8 cellular contexts compared by ENCODE assay signal in the genomic region with DNA sequence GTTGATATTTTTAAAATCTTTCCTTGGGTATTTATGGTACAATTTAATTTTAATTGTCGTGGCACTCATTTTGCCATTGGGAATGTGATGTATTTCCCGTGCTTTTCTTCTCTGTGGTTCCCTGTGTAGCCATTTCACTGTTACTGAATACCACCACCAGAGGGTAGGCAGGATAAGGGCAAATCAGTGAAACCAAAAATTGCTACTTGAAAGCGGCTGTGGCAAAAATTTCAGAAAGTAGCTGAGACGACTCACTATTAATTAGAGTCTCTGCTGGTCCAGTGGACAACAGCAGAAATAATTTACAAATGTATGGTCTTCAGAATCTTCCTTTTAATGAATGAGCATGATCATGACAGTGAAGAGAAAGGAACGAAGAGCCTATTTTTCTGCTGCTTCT. TPM values are rescaled to one million over a fixed set of nuclear protein-coding genes. Genes with fewer than 3 reads are reported as not detected.
DNase-seq lines count a peak whose midpoint lies in the region; ATAC-seq and TF ChIP-seq lines count a peak whose summit lies in the region.

No MANE protein-coding gene starts in this region.

- DNase-seq in DMS 273 (lab: John Stamatoyannopoulos, UW; ENCODE audit: unreplicated experiment) (peak; percentile 21), DMS 273 treated with DMSO at 0.1 percent for 48 hours (lab: John Stamatoyannopoulos, UW) (no peak), SK-N-DZ (ENCODE audit: low spot score) (peak; percentile 21), endothelial cell (ENCODE audit: low spot score) (peak; percentile 20), pons (ENCODE audit: low spot score) (peak; percentile 69), NCI-H446 (lab: John Stamatoyannopoulos, UW) (no peak)

- no peak for TF ChIP-seq CTCF in endothelial cell (IDR thresholded peaks at IDR 0.05; ENCODE audit: unreplicated experiment)

- no peaks in the 10 kb centered on the region for H3K9me3 Mint-ChIP-seq in endothelial cell (ENCODE audit: unreplicated experiment)

- H3K4me1 Mint-ChIP-seq in endothelial cell (ENCODE audit: unreplicated experiment) = peaks cover 15% of the 10 kb centered on the region

- no peak overlapping the region for H3K4me3 Mint-ChIP-seq in endothelial cell (ENCODE audit: unreplicated experiment)

- ATAC-seq in GM19324 (IDR thresholded peaks at IDR 0.05; ENCODE audit: low FRiP score, unreplicated experiment) (peak; percentile 90), HG03135 (IDR thresholded peaks at IDR 0.05; ENCODE audit: unreplicated experiment) (peak; percentile 78)

- no peaks in the 10 kb centered on the region for H3K36me3 Mint-ChIP-seq in endothelial cell (ENCODE audit: low read depth, unreplicated experiment)

- no peaks in the 10 kb centered on the region for H3K27me3 Mint-ChIP-seq in endothelial cell (ENCODE audit: unreplicated experiment)

- peak overlapping the region; percentile 24 for H3K27ac Mint-ChIP-seq in endothelial cell (ENCODE audit: unreplicated experiment)

RNA-seq across cellular contexts. Expression of a gene that starts 34.4 kb away (rescaled TPM):
- 6.9 and 9.9 TPM in 2 replicates for polyA plus RNA-seq in SK-N-DZ (2014; cell fraction: cytosol; rRNA removed)
- 50.1 and 50.9 TPM in 2 replicates for polyA plus RNA-seq in SK-N-DZ (2014; cell fraction: nucleus; rRNA removed)
- total RNA-seq in endothelial cell (ENCODE audit: unreplicated experiment) = 3.3 TPM

Comparison
In these comparisons a context has a peak if more than half of its experiments do, and no peak if none do; other contexts are left out.
1. DNase-seq: peak in DMS 273 (single experiment), SK-N-DZ (single experiment), endothelial cell (single experiment) and pons (single experiment); none in DMS 273 treated with DMSO at 0.1 percent for 48 hours (single experiment) and NCI-H446 (0 of 2).